8 cellular contexts compared by ENCODE assay signal in genomic region chr18:34729264-34729663, GRCh38. TPM values are rescaled to one million over a fixed set of nuclear protein-coding genes. Genes with fewer than 3 reads are reported as not detected.
A peak's percentile ranks its signal among the peaks of the same experiment; 100 is the strongest.
DNase-seq lines count a peak whose midpoint lies in the region; FAIRE-seq and TF ChIP-seq lines count a peak whose summit lies in the region.

No MANE protein-coding gene starts in this region.

- H3K9me3 ChIP-seq in esophagus squamous epithelium = no peaks in the 10 kb centered on the region

- TF ChIP-seq POLR2A in H54 (IDR thresholded peaks at IDR 0.05; ENCODE audit: low read depth, low read length) (no peak), esophagus squamous epithelium (IDR thresholded peaks at IDR 0.05) (no peak)

- DNase-seq in EL = peak; percentile 40
- DNase-seq in H54 (ENCODE audit: insufficient read length, low spot score) = peak; percentile 9
- DNase-seq in NCI-H82 (lab: John Stamatoyannopoulos, UW) = peak; percentile 50
- DNase-seq in esophagus squamous epithelium (lab: John Stamatoyannopoulos, UW) = no peak
- DNase-seq in hypothalamus (lab: John Stamatoyannopoulos, UW) = no peak
- no peak for DNase-seq in anterior cingulate cortex (lab: John Stamatoyannopoulos, UW)
- DNase-seq in pons (ENCODE audit: low spot score) = no peak

- FAIRE-seq in H54 (lab: Jason Lieb, UNC) = peak; percentile 48

- H3K27me3 ChIP-seq in esophagus squamous epithelium (no peaks in the 10 kb centered on the region), rectal smooth muscle tissue (ENCODE audit: control insufficient read depth, insufficient read depth, low read length) (no peaks in the 10 kb centered on the region)

- WGBS in esophagus squamous epithelium, 2 donors = 21 to 24% methylated on average over 2 of the region's 2 CpGs

- peaks cover 0 to 4% (median 0%) of the 10 kb centered on the region in 3 donors for H3K4me1 ChIP-seq in esophagus squamous epithelium
- H3K4me1 ChIP-seq in rectal smooth muscle tissue (ENCODE audit: control insufficient read depth, insufficient read depth, low read length) = peaks cover 10% of the 10 kb centered on the region

- H3K4me3 ChIP-seq in esophagus squamous epithelium = no peak overlapping the region
- H3K4me3 ChIP-seq in rectal smooth muscle tissue (ENCODE audit: low read length) = no peak overlapping the region

- H3K36me3 ChIP-seq in esophagus squamous epithelium = no peaks in the 10 kb centered on the region
- H3K36me3 ChIP-seq in rectal smooth muscle tissue (ENCODE audit: control insufficient read depth, insufficient read depth, low read length) = no peaks in the 10 kb centered on the region

- intact Hi-C loops in esophagus squamous epithelium (cut with DNase I) = no loop called here

- H3K27ac ChIP-seq in esophagus squamous epithelium (peak overlapping the region; percentile 8 to 79 (median 66)), rectal smooth muscle tissue (ENCODE audit: low read depth, low read length) (peak overlapping the region; percentile 6)

- no peak overlapping the region for H3K9ac ChIP-seq in rectal smooth muscle tissue (ENCODE audit: low read length)

- TF ChIP-seq CTCF in esophagus squamous epithelium (IDR thresholded peaks at IDR 0.05) = peak in 5 of 6 experiments; percentile 15 to 45 (median 27)

RNA-seq across cellular contexts. Expression of gene DTNA, which starts 19.2 kb away (rescaled TPM):
- 10 to 100 TPM in 2 of 4 donors, 1 to 10 TPM in 2; 1.7 to 75.0 (median 17.2) TPM for total RNA-seq in esophagus squamous epithelium

Comparison
In these comparisons a context has a peak if more than half of its experiments do, and no peak if none do; other contexts are left out.
1. DNase-seq: peak in EL (single experiment), H54 (single experiment) and NCI-H82 (single experiment); none in esophagus squamous epithelium (single experiment), hypothalamus (0 of 51), anterior cingulate cortex (0 of 58) and pons (single experiment).